ENCODE assay signal across 28 cellular contexts in the genomic region with DNA sequence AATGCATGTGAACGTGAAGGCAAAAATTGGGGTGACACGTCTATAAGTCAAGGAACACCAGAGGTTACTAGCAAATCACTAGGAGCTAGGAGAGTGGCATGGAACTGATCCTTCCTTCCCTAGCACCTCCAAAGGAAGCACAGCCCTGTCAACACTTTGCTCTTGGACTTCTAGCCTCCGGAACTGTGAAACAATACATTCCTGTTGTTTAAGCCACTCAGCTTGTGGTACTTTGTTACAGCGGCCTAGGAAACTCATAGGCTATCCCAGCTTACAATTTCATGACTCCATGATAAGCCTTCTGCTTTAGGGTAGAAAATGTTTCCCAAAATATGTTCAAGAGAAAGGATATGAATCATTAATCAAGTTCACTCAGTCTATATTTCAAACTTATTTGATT.
A peak's percentile ranks its signal among the peaks of the same experiment; 100 is the strongest.
DNase-seq lines count a peak whose midpoint lies in the region; FAIRE-seq and TF ChIP-seq lines count a peak whose summit lies in the region.
"Had no signal": no experiment of that assay in that cellular context is flagged by ENCODE, and none has a peak within 500 bp of the region (broad histone marks: within the 10 kb centered on the region; RNA-seq: fewer than 3 reads in every experiment).

No MANE protein-coding gene starts in this region.

- WGBS in spleen, 5 donors, result 73 to 87% (median 82%) methylated on average over 4 of the region's 4 CpGs

- H3K4me3 Mint-ChIP-seq in chondrocyte (ENCODE audit: unreplicated experiment), result no peak overlapping the region
- H3K4me3 Mint-ChIP-seq in osteocyte (ENCODE audit: unreplicated experiment), result no peak overlapping the region
- H3K4me3 Mint-ChIP-seq: CD14-positive monocyte; CD4-positive, alpha-beta memory T cell; CD4-positive, CD25-positive, alpha-beta regulatory T cell; CD8-positive, alpha-beta memory T cell had no signal

- peak overlapping the region; percentile 6 for H2AFZ ChIP-seq in endothelial cell of umbilical vein (ENCODE audit: low read depth, low read length)

- TSS peak; percentile 63 for BruUV-seq in endothelial cell of umbilical vein (replicated peaks; lab: Mats Ljungman, UMichigan)

- peak; percentile 89 for FAIRE-seq in endothelial cell of umbilical vein (lab: Jason Lieb, UNC)
- FAIRE-seq: A204.1, GM12878, GM12892, GM18507 had no signal

- H3K79me2 ChIP-seq in endothelial cell of umbilical vein (ENCODE audit: control insufficient read depth, insufficient read depth, low read length), result no peaks in the 10 kb centered on the region

- TF ChIP-seq CTCF in chondrocyte (IDR thresholded peaks at IDR 0.05), result no peak
- TF ChIP-seq CTCF in endothelial cell of umbilical vein (IDR thresholded peaks at IDR 0.05; ENCODE audit: extremely low read depth in 1 of 2, insufficient read depth in 1 of 2, low read depth in 1 of 2, low read length in 2 of 2), result no peak
- no peak for TF ChIP-seq CTCF in osteocyte (IDR thresholded peaks at IDR 0.05)
- TF ChIP-seq CTCF in spleen (IDR thresholded peaks at IDR 0.05 in 8 of 11, conservative IDR thresholded peaks at IDR 0.05 in 3 of 11), result no peak

- dilution Hi-C loops in endothelial cell of umbilical vein (cut with MboI; ENCODE audit: extremely low pct_ligation_motif_present, low sequenced_read_pairs), result no loop called here

- no peak overlapping the region for H3K4me3 ChIP-seq in endothelial cell of umbilical vein (replicated peaks in 1 of 3; ENCODE audit: insufficient read depth in 1 of 3, low read depth in 1 of 3, low read length in 3 of 3)
- no peak overlapping the region for H3K4me3 ChIP-seq in spleen
- H3K4me3 ChIP-seq: BLaER1, GM12878 had no signal

- H3K9me3 ChIP-seq in endothelial cell of umbilical vein (replicated peaks; ENCODE audit: control insufficient read depth, insufficient read depth, low read length) (no peaks in the 10 kb centered on the region), spleen (peaks cover 0 to 5% (median 0%) of the 10 kb centered on the region in 8 donors)
- H3K9me3 ChIP-seq: BE2C, BLaER1 had no signal

- no peaks in the 10 kb centered on the region for H3K36me3 Mint-ChIP-seq in chondrocyte (ENCODE audit: low read depth)
- H3K36me3 Mint-ChIP-seq in osteocyte (ENCODE audit: unreplicated experiment), result no peaks in the 10 kb centered on the region
- H3K36me3 Mint-ChIP-seq: CD14-positive monocyte; CD4-positive, alpha-beta memory T cell; CD4-positive, CD25-positive, alpha-beta regulatory T cell; CD8-positive, alpha-beta memory T cell had no signal

- peak overlapping the region; percentile 42 for H3K27ac Mint-ChIP-seq in chondrocyte (ENCODE audit: unreplicated experiment)
- H3K27ac Mint-ChIP-seq in osteocyte (ENCODE audit: unreplicated experiment), result peak overlapping the region; percentile 62
- H3K27ac Mint-ChIP-seq: CD14-positive monocyte; CD4-positive, alpha-beta memory T cell; CD4-positive, CD25-positive, alpha-beta regulatory T cell; CD8-positive, alpha-beta memory T cell had no signal

- H3K27ac ChIP-seq in endothelial cell of umbilical vein (ENCODE audit: insufficient read depth, low read depth, low read length) (peak overlapping the region; percentile 59), spleen (no peak overlapping the region)
- H3K27ac ChIP-seq: BLaER1 had no signal

- H3K9me1 ChIP-seq in endothelial cell of umbilical vein (replicated peaks; ENCODE audit: control insufficient read depth, extremely low read depth, insufficient read depth, low read length), result no peaks in the 10 kb centered on the region

- H3K9me3 Mint-ChIP-seq in chondrocyte (ENCODE audit: low read depth) (no peaks in the 10 kb centered on the region), osteocyte (ENCODE audit: unreplicated experiment) (no peaks in the 10 kb centered on the region)

- H3K27me3 Mint-ChIP-seq in chondrocyte (ENCODE audit: low read depth) (no peaks in the 10 kb centered on the region), osteocyte (ENCODE audit: unreplicated experiment) (no peaks in the 10 kb centered on the region)
- H3K27me3 Mint-ChIP-seq: CD4-positive, alpha-beta memory T cell; CD4-positive, CD25-positive, alpha-beta regulatory T cell; CD8-positive, alpha-beta memory T cell had no signal

- intact Hi-C loops in endothelial cell of umbilical vein (cut with micrococcal nuclease), result loop anchor here (1.0 to 5.0 kb wide), 2 partner anchors 81 to 454 kb away; no protein-coding TSS in a partner anchor
- intact Hi-C loops in spleen (cut with DNase I; ENCODE audit: low total_unique reads), result no loop called here

- H3K4me1 ChIP-seq in endothelial cell of umbilical vein (ENCODE audit: control insufficient read depth, extremely low read depth, insufficient read depth, low read length) (peaks cover 27% of the 10 kb centered on the region), spleen (no peaks in the 10 kb centered on the region)
- H3K4me1 ChIP-seq: BE2C, BLaER1 had no signal

- POLR2A ChIA-PET in endothelial cell of umbilical vein (lab: Charles Lee), result no interaction called here

- DNase-seq in chondrocyte (ENCODE audit: low spot score), result no peak
- peak; percentile 89 for DNase-seq in endothelial cell of umbilical vein (ENCODE audit: low read depth, low spot score)
- no peak for DNase-seq in osteocyte (ENCODE audit: extremely low spot score, unreplicated experiment)
- no peak for DNase-seq in NCI-H187 (lab: John Stamatoyannopoulos, UW)
- DNase-seq in NCI-H526 treated with DMSO at 0.1 percent for 48 hours (lab: John Stamatoyannopoulos, UW), result no peak
- DNase-seq in NCI-H1694 (lab: John Stamatoyannopoulos, UW), result no peak
- DNase-seq in spleen, result no peak
- DNase-seq: 8988T; ACHN; BE2C; C1 segment of cervical spinal cord; CD4-positive, alpha-beta memory T cell; CD4-positive, CD25-positive, alpha-beta regulatory T cell; CD8-positive, alpha-beta memory T cell; COR-L47; DMS 273 treated with DMSO at 0.1 percent for 48 hours; DMS153; DMS53; DMS79; DND-41; EL; GDM1 had no signal

- H3K9ac ChIP-seq in endothelial cell of umbilical vein (replicated peaks; ENCODE audit: extremely low read depth, insufficient read depth, low read length), result peak overlapping the region; percentile 21
- H3K9ac ChIP-seq: BLaER1 had no signal

- H4K20me1 ChIP-seq in endothelial cell of umbilical vein (replicated peaks; ENCODE audit: control insufficient read depth, extremely low read depth, insufficient read depth, low read length), result no peaks in the 10 kb centered on the region
- H4K20me1 ChIP-seq: BLaER1 had no signal

- H3K36me3 ChIP-seq in endothelial cell of umbilical vein (ENCODE audit: control insufficient read depth in 2 of 2, extremely low read depth in 1 of 2, insufficient read depth in 2 of 2, low read length in 2 of 2) (no peaks in the 10 kb centered on the region), spleen (no peaks in the 10 kb centered on the region)
- H3K36me3 ChIP-seq: BE2C, BLaER1 had no signal

- no peak for TF ChIP-seq POLR2A in endothelial cell of umbilical vein (IDR thresholded peaks at IDR 0.05; ENCODE audit: low read depth, low read length)
- TF ChIP-seq POLR2A in spleen (IDR thresholded peaks at IDR 0.05), result no peak

- H3K4me1 Mint-ChIP-seq in chondrocyte (ENCODE audit: low read depth) (peaks cover 50% of the 10 kb centered on the region), osteocyte (ENCODE audit: unreplicated experiment) (peaks cover 31% of the 10 kb centered on the region)
- H3K4me1 Mint-ChIP-seq: CD14-positive monocyte; CD4-positive, alpha-beta memory T cell; CD4-positive, CD25-positive, alpha-beta regulatory T cell; CD8-positive, alpha-beta memory T cell had no signal

- H3K4me2 ChIP-seq in endothelial cell of umbilical vein (ENCODE audit: insufficient read depth, low read length), result peak overlapping the region; percentile 74
- H3K4me2 ChIP-seq: BLaER1 had no signal

- H3K27me3 ChIP-seq in endothelial cell of umbilical vein (ENCODE audit: control insufficient read depth in 2 of 2, insufficient read depth in 2 of 2, low read length in 2 of 2) (no peaks in the 10 kb centered on the region), spleen (replicated peaks in 1 of 7) (no peaks in the 10 kb centered on the region)
- H3K27me3 ChIP-seq: BE2C, BLaER1 had no signal

- CTCF ChIA-PET in endothelial cell of umbilical vein (lab: Charles Lee), result interaction anchor here (0.6 to 2.7 kb wide), 4 partner anchors 10 to 542 kb away, joined by 3 to 14 read pairs (median 8); no protein-coding TSS in a partner anchor

TF ChIP-seq in endothelial cell of umbilical vein, 7 proteins besides CTCF, POLR2A, EP300 and RAD21:
- no peak for TF ChIP-seq EZH2 (IDR thresholded peaks at IDR 0.05; ENCODE audit: borderline replicate concordance, low read depth, low read length, severe bottlenecking)
- TF ChIP-seq MYC (IDR thresholded peaks at IDR 0.05; ENCODE audit: low read depth, low read length), result no peak
- TF ChIP-seq JUN (IDR thresholded peaks at IDR 0.05; ENCODE audit: borderline replicate concordance, insufficient read depth, insufficient read length, low read depth), result no peak
- TF ChIP-seq POLR2AphosphoS5 (IDR thresholded peaks at IDR 0.05; ENCODE audit: insufficient read depth, low read depth, low read length), result peak; percentile 54
